ENCODE assay signal across 8 cellular contexts in genomic region chr17:28925912-28926365, GRCh38. TPM values are rescaled to one million over a fixed set of nuclear protein-coding genes. Genes with fewer than 3 reads are reported as not detected.
DNase-seq lines count a peak whose midpoint lies in the region; ATAC-seq and TF ChIP-seq lines count a peak whose summit lies in the region.

No MANE protein-coding gene starts in this region.

- H3K4me3 ChIP-seq in ascending aorta = no peak overlapping the region

- peak overlapping the region; percentile 96 for H3K27ac Mint-ChIP-seq in activated naive CD4-positive, alpha-beta T cell treated with anti-CD3 and anti-CD28 coated beads, Interleukin-2, amount 10 ng/mL, durations not matched to agents 7 days and 5 days
- H3K27ac Mint-ChIP-seq in mesothelial cell of epicardium = no peak overlapping the region

- H3K36me3 Mint-ChIP-seq in activated naive CD4-positive, alpha-beta T cell treated with anti-CD3 and anti-CD28 coated beads, Interleukin-2, amount 10 ng/mL, durations not matched to agents 7 days and 5 days = peaks cover 76% of the 10 kb centered on the region
- H3K36me3 Mint-ChIP-seq in mesothelial cell of epicardium = peaks cover 32% of the 10 kb centered on the region

- no peaks in the 10 kb centered on the region for H3K27me3 ChIP-seq in ascending aorta

- no peak overlapping the region for H3K27ac ChIP-seq in ascending aorta

- H3K4me1 ChIP-seq in ascending aorta = no peaks in the 10 kb centered on the region

- no peaks in the 10 kb centered on the region for H3K27me3 Mint-ChIP-seq in activated naive CD4-positive, alpha-beta T cell treated with anti-CD3 and anti-CD28 coated beads, Interleukin-2, amount 10 ng/mL, durations not matched to agents 7 days and 5 days
- no peaks in the 10 kb centered on the region for H3K27me3 Mint-ChIP-seq in mesothelial cell of epicardium (ENCODE audit: low read depth)

- peak; percentile 56 for DNase-seq in GM20000 (ENCODE audit: low spot score)
- peak; percentile 64 for DNase-seq in OCI-M1 (lab: John Stamatoyannopoulos, UW)
- peak; percentile 62 for DNase-seq in activated naive CD4-positive, alpha-beta T cell treated with anti-CD3 and anti-CD28 coated beads, Interleukin-2, amount 10 ng/mL, durations not matched to agents 7 days and 5 days
- DNase-seq in left lobe of liver (ENCODE audit: low spot score) = no peak
- no peak for DNase-seq in GOT3 (lab: John Stamatoyannopoulos, UW)
- DNase-seq in mesothelial cell of epicardium (ENCODE audit: low spot score in 2 of 2, unreplicated experiment in 2 of 2) = no peak
- no peak for DNase-seq in ascending aorta (ENCODE audit: low spot score in 2 of 2)

- CTCF ChIA-PET in activated naive CD4-positive, alpha-beta T cell treated with anti-CD3 and anti-CD28 coated beads, Interleukin-2, amount 10 ng/mL, durations not matched to agents 7 days and 5 days (lab: Charles Lee) = interaction anchor here (1.0 to 2.2 kb wide), 6 partner anchors 9 to 191 kb away, joined by 3 to 8 read pairs (median 6); no protein-coding TSS in a partner anchor

- H3K4me3 Mint-ChIP-seq in activated naive CD4-positive, alpha-beta T cell treated with anti-CD3 and anti-CD28 coated beads, Interleukin-2, amount 10 ng/mL, durations not matched to agents 7 days and 5 days = peak overlapping the region; percentile 13
- no peak overlapping the region for H3K4me3 Mint-ChIP-seq in mesothelial cell of epicardium

- ATAC-seq in left lobe of liver (peak; percentile 35), GM19023 (IDR thresholded peaks at IDR 0.05; ENCODE audit: unreplicated experiment) (no peak)

- intact Hi-C loops in ascending aorta (cut with DNase I) = no loop called here

- H3K9me3 ChIP-seq in ascending aorta = peaks cover 0 to 5% of the 10 kb centered on the region in 2 donors

- TF ChIP-seq CTCF in GM20000 (IDR thresholded peaks at IDR 0.05; ENCODE audit: extremely low read depth, missing control alignments) (no peak), mesothelial cell of epicardium (IDR thresholded peaks at IDR 0.05; ENCODE audit: unreplicated experiment) (no peak), ascending aorta (IDR thresholded peaks at IDR 0.05) (no peak)

- H3K4me1 Mint-ChIP-seq in activated naive CD4-positive, alpha-beta T cell treated with anti-CD3 and anti-CD28 coated beads, Interleukin-2, amount 10 ng/mL, durations not matched to agents 7 days and 5 days = peaks cover 52% of the 10 kb centered on the region
- H3K4me1 Mint-ChIP-seq in mesothelial cell of epicardium = peaks cover 6% of the 10 kb centered on the region

- H3K9me3 Mint-ChIP-seq in activated naive CD4-positive, alpha-beta T cell treated with anti-CD3 and anti-CD28 coated beads, Interleukin-2, amount 10 ng/mL, durations not matched to agents 7 days and 5 days = peaks cover 4% of the 10 kb centered on the region
- peaks cover 4% of the 10 kb centered on the region for H3K9me3 Mint-ChIP-seq in mesothelial cell of epicardium

- peaks cover 26 to 48% of the 10 kb centered on the region in 2 donors for H3K36me3 ChIP-seq in ascending aorta

RNA-seq across cellular contexts. Expression of gene DHRS13, which starts 23.1 kb away (rescaled TPM):
- total RNA-seq in left lobe of liver (5.5 TPM), mesothelial cell of epicardium (10.3 to 12.4 TPM (median 12.1 TPM) in 3 replicates), ascending aorta (16.5 TPM)

RNA-seq across cellular contexts. Expression of gene PHF12, which starts 25.4 kb away (rescaled TPM):
- 15.2 TPM for total RNA-seq in left lobe of liver
- total RNA-seq in mesothelial cell of epicardium = 60.1 to 69.3 TPM (median 60.3 TPM) in 3 replicates
- total RNA-seq in ascending aorta = 35.0 TPM

RNA-seq across cellular contexts. Expression of gene FLOT2, which starts 28.4 kb away (rescaled TPM):
- total RNA-seq in left lobe of liver (70.6 TPM), mesothelial cell of epicardium (74.4 to 85.4 TPM (median 79.4 TPM) in 3 replicates), ascending aorta (72.4 TPM)

Comparison
In these comparisons a context has a peak if more than half of its experiments do, and no peak if none do; other contexts are left out.
1. DNase-seq: peak in GM20000 (single experiment), OCI-M1 (single experiment) and activated naive CD4-positive, alpha-beta T cell treated with anti-CD3 and anti-CD28 coated beads, Interleukin-2, amount 10 ng/mL, durations not matched to agents 7 days and 5 days (single experiment); none in left lobe of liver (single experiment), GOT3 (single experiment), mesothelial cell of epicardium (0 of 2) and ascending aorta (0 of 2).